Comparison of ENCODE assay signal across 8 cellular contexts in genomic region chr4:143336828-143337599, GRCh38. TPM values are rescaled to one million over a fixed set of nuclear protein-coding genes. Genes with fewer than 3 reads are reported as not detected.
DNase-seq lines count a peak whose midpoint lies in the region; ATAC-seq and TF ChIP-seq lines count a peak whose summit lies in the region.

TSS of gene GAB1 (plus strand) at chr4:143336876. CDS start at chr4:143337189, 313 bp downstream.

- H4K8ac ChIP-seq in neuronal stem cell (ENCODE audit: low read depth, low read length) = no peak within 1 kb of the TSS

- no peaks in the 10 kb centered on the region for H3K36me3 Mint-ChIP-seq in CD4-positive, alpha-beta T cell (ENCODE audit: low read depth)
- peaks cover 5% of the 10 kb centered on the region for H3K36me3 Mint-ChIP-seq in activated T-helper 17 cell treated with anti-CD3 and anti-CD28 coated beads, Interleukin-2, amount 50 U/mL, for 72 hours (ENCODE audit: low read depth)

- no peak within 1 kb of the TSS for H3K4ac ChIP-seq in neuronal stem cell (ENCODE audit: low read length)

- H4K91ac ChIP-seq in neuronal stem cell (ENCODE audit: low read depth, low read length, poor library complexity) = no peak within 1 kb of the TSS

- POLR2A ChIA-PET in CD4-positive, alpha-beta T cell (lab: Charles Lee) = no interaction called here

- no CpG with 5 or more reads among the region's 78 CpGs for WGBS in neuronal stem cell (ENCODE audit: extremely low coverage in 2 of 2, insufficient read length in 2 of 2, insufficient replicate concordance in 1 of 2), 2 donors

- no peaks in the 10 kb centered on the region for H3K9me3 ChIP-seq in CD4-positive, alpha-beta T cell (ENCODE audit: control insufficient read depth, low read length)
- peaks cover 0 to 3% of the 10 kb centered on the region in 2 donors for H3K9me3 ChIP-seq in neuronal stem cell (replicated peaks in 1 of 2; ENCODE audit: control insufficient read depth in 2 of 2, insufficient read depth in 1 of 2, low read depth in 1 of 2, low read length in 2 of 2)

- peak within 1 kb of the TSS; percentile 95 to 96 for H3K4me3 ChIP-seq in neuronal stem cell (ENCODE audit: low read length in 2 of 2)

- no peaks in the 10 kb centered on the region for H3K79me1 ChIP-seq in neuronal stem cell (ENCODE audit: low read depth, low read length)

- H3K9ac ChIP-seq in neuronal stem cell (ENCODE audit: low read depth, low read length, poor library complexity) = peak within 1 kb of the TSS; percentile 94

- H2AK5ac ChIP-seq in neuronal stem cell (ENCODE audit: low read depth, low read length) = peak within 1 kb of the TSS; percentile 81

- H3K18ac ChIP-seq in neuronal stem cell (ENCODE audit: low read length) = peak within 1 kb of the TSS; percentile 94

- no peaks in the 10 kb centered on the region for H3K36me3 ChIP-seq in neuronal stem cell (replicated peaks in 1 of 2; ENCODE audit: control insufficient read depth in 2 of 2, insufficient read depth in 2 of 2, low read length in 2 of 2)

- H2BK15ac ChIP-seq in neuronal stem cell (ENCODE audit: low read length) = peak within 1 kb of the TSS; percentile 92

- peaks cover 6% of the 10 kb centered on the region for H3K4me1 Mint-ChIP-seq in CD4-positive, alpha-beta T cell (ENCODE audit: low read depth)
- peaks cover 5% of the 10 kb centered on the region for H3K4me1 Mint-ChIP-seq in activated T-helper 17 cell treated with anti-CD3 and anti-CD28 coated beads, Interleukin-2, amount 50 U/mL, for 72 hours

- H3K27me3 Mint-ChIP-seq in CD4-positive, alpha-beta T cell = peaks cover 70% of the 10 kb centered on the region
- peaks cover 41% of the 10 kb centered on the region for H3K27me3 Mint-ChIP-seq in activated T-helper 17 cell treated with anti-CD3 and anti-CD28 coated beads, Interleukin-2, amount 50 U/mL, for 72 hours

- H3K4me2 ChIP-seq in neuronal stem cell (ENCODE audit: insufficient read depth, low read length, poor library complexity, severe bottlenecking) = peak within 1 kb of the TSS; percentile 86

- DNase-seq in CD4-positive, alpha-beta T cell = no peak
- DNase-seq in NCI-H345 treated with DMSO at 0.1 percent for 48 hours (lab: John Stamatoyannopoulos, UW; ENCODE audit: unreplicated experiment) (peak; percentile 29), germinal center (ENCODE audit: low spot score) (peak; percentile 19), neuronal stem cell (ENCODE audit: low spot score) (peak; percentile 79)
- no peak for DNase-seq in activated effector memory CD4-positive, alpha-beta T cell treated with anti-CD3 and anti-CD28 coated beads, Interleukin-2, amount 50 U/mL, for 16 hours

- CTCF ChIA-PET in CD4-positive, alpha-beta T cell (lab: Charles Lee) = no interaction called here

- no peak within 1 kb of the TSS for H3K27ac Mint-ChIP-seq in CD4-positive, alpha-beta T cell
- H3K27ac Mint-ChIP-seq in activated T-helper 17 cell treated with anti-CD3 and anti-CD28 coated beads, Interleukin-2, amount 50 U/mL, for 72 hours = no peak within 1 kb of the TSS

- H3K27ac ChIP-seq in CD4-positive, alpha-beta T cell (ENCODE audit: low read depth, low read length) = no peak within 1 kb of the TSS
- H3K27ac ChIP-seq in neuronal stem cell (replicated peaks; ENCODE audit: low read length) = peak within 1 kb of the TSS; percentile 98

- intact Hi-C loops in CD4-positive, alpha-beta T cell (cut with DNase I, micrococcal nuclease) = no loop called here

- peak within 1 kb of the TSS; percentile 97 for H2AFZ ChIP-seq in neuronal stem cell (ENCODE audit: low read length)

- H3K23ac ChIP-seq in neuronal stem cell (ENCODE audit: low read depth, low read length, poor library complexity) = peak within 1 kb of the TSS; percentile 91

- no peak for TF ChIP-seq CTCF in CD4-positive, alpha-beta T cell (IDR thresholded peaks at IDR 0.05)

- H3K14ac ChIP-seq in neuronal stem cell (ENCODE audit: low read length) = peak within 1 kb of the TSS; percentile 71

- no peak for ATAC-seq in CD4-positive, alpha-beta T cell (ENCODE audit: poor library complexity)
- ATAC-seq in GM18517 (IDR thresholded peaks at IDR 0.05; ENCODE audit: unreplicated experiment) (peak; percentile 69), HG02885 (IDR thresholded peaks at IDR 0.05; ENCODE audit: poor library complexity, unreplicated experiment) (peak; percentile 72)
- ATAC-seq in activated T-helper 17 cell treated with anti-CD3 and anti-CD28 coated beads, Interleukin-2, amount 50 U/mL, for 72 hours (replicated peaks) = peak; percentile 60

- H3K4me3 Mint-ChIP-seq in CD4-positive, alpha-beta T cell = peak within 1 kb of the TSS; percentile 88
- peak within 1 kb of the TSS; percentile 80 for H3K4me3 Mint-ChIP-seq in activated T-helper 17 cell treated with anti-CD3 and anti-CD28 coated beads, Interleukin-2, amount 50 U/mL, for 72 hours

- no peak within 1 kb of the TSS for H2BK120ac ChIP-seq in neuronal stem cell (ENCODE audit: low read depth, low read length)

- peaks cover 57% of the 10 kb centered on the region for H3K27me3 ChIP-seq in CD4-positive, alpha-beta T cell (ENCODE audit: control insufficient read depth, insufficient read depth, low read length)
- no peaks in the 10 kb centered on the region for H3K27me3 ChIP-seq in neuronal stem cell (ENCODE audit: control insufficient read depth in 3 of 3, insufficient read depth in 3 of 3, low read depth in 1 of 3, low read length in 3 of 3)

- H3K4me1 ChIP-seq in neuronal stem cell (ENCODE audit: control insufficient read depth in 2 of 2, insufficient read depth in 1 of 2, low read depth in 1 of 2, low read length in 2 of 2) = no peaks in the 10 kb centered on the region

- H2BK5ac ChIP-seq in neuronal stem cell (ENCODE audit: low read length) = peak within 1 kb of the TSS; percentile 97

- no peak within 1 kb of the TSS for H2BK12ac ChIP-seq in neuronal stem cell (ENCODE audit: low read length)

- H3K9me3 Mint-ChIP-seq in CD4-positive, alpha-beta T cell = no peaks in the 10 kb centered on the region
- H3K9me3 Mint-ChIP-seq in activated T-helper 17 cell treated with anti-CD3 and anti-CD28 coated beads, Interleukin-2, amount 50 U/mL, for 72 hours = no peaks in the 10 kb centered on the region

RNA-seq across cellular contexts. Expression of gene GAB1, which starts in this region (rescaled TPM):
- total RNA-seq in CD4-positive, alpha-beta T cell = under 1 TPM; 0.27 to 0.64 TPM
- under 1 TPM; 0.32 to 0.48 TPM for total RNA-seq in activated T-helper 17 cell treated with anti-CD3 and anti-CD28 coated beads, Interleukin-2, amount 50 U/mL, for 72 hours
- 19.3 TPM for polyA plus RNA-seq in neuronal stem cell (2013, experiment 1 of 2)
- polyA plus RNA-seq in neuronal stem cell (2013, experiment 2 of 2) = 21.3 TPM

Comparison
In these comparisons a context has a peak if more than half of its experiments do, and no peak if none do; other contexts are left out.
1. Peak in ATAC-seq in activated T-helper 17 cell treated with anti-CD3 and anti-CD28 coated beads, Interleukin-2, amount 50 U/mL, for 72 hours; RNA of the gene not detected or under 1 TPM.
2. DNase-seq: peak in NCI-H345 treated with DMSO at 0.1 percent for 48 hours (single experiment), germinal center (single experiment) and neuronal stem cell (single experiment); none in CD4-positive, alpha-beta T cell (0 of 10) and activated effector memory CD4-positive, alpha-beta T cell treated with anti-CD3 and anti-CD28 coated beads, Interleukin-2, amount 50 U/mL, for 16 hours (single experiment).